Comparison of ENCODE assay signal across 18 cellular contexts in the genomic region with DNA sequence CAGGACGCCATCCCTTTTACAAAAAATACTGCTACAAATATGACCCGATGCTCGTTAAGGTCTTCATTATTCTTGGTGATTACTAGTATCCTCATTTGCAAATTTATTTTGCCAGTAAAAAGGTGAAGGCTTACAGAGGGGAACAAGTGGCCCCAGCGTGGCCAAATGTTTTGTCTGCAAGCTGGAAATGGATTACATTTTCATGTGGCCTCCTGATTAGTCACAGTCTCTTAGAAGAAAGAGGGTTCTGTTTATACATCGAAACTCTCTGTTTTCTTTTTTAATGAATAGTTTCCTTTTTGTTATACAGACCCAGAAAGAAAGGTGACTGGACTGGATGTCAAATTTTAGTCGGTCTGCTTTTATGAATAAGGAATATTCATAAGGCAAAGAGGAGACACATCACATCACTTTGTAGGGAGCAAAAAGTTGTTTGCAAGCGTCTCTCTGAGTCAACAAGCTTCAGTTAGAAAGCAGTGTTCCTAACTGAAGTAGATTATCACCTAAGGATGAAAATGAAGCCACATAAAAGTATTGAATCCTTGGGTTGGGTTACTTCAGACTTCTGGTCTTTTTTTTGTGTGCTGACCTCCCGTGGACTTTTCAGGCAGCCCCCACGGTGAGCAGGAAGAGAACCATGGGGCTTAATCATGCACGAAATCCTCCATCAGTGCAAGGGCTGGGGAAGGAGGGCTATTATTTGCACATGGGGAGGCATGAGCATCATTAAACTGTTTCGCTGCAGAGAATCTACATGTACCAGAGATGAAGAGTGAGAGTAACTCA.
DNase-seq lines count a peak whose midpoint lies in the region; ATAC-seq and TF ChIP-seq lines count a peak whose summit lies in the region.
"Had no signal": no experiment of that assay in that cellular context is flagged by ENCODE, and none has a peak within 500 bp of the region (broad histone marks: within the 10 kb centered on the region; RNA-seq: fewer than 3 reads in every experiment).

No MANE protein-coding gene starts in this region.

- POLR2A ChIA-PET in CD8-positive, alpha-beta memory T cell (lab: Charles Lee) = no interaction called here

- H3K4me2 ChIP-seq in GM23248 (ENCODE audit: unreplicated experiment) (peak overlapping the region; percentile 53), neuronal stem cell (ENCODE audit: insufficient read depth, low read length, poor library complexity, severe bottlenecking) (no peak overlapping the region)

- WGBS in GM23248 (ENCODE audit: low coverage in 1 of 2, low lambda C conversion rate in 2 of 2, missing lambda C conversion rate in 2 of 2), 2 experiments = 66 to 68% methylated on average over 11 of the region's 11 CpGs
- WGBS in neuronal stem cell (ENCODE audit: extremely low coverage in 2 of 2, insufficient read length in 2 of 2, insufficient replicate concordance in 1 of 2), 2 donors = no CpG with 5 or more reads among the region's 11 CpGs
- WGBS in upper lobe of left lung, 2 donors = 61 to 66% methylated on average over 11 of the region's 11 CpGs

- H2BK12ac ChIP-seq in neuronal stem cell (ENCODE audit: low read length) = no peak overlapping the region

- H2BK120ac ChIP-seq in neuronal stem cell (ENCODE audit: low read depth, low read length) = no peak overlapping the region

- no peak overlapping the region for H3K23ac ChIP-seq in neuronal stem cell (ENCODE audit: low read depth, low read length, poor library complexity)

- no peak overlapping the region for H2AK5ac ChIP-seq in neuronal stem cell (ENCODE audit: low read depth, low read length)

- H3F3A ChIP-seq in GM23248 (ENCODE audit: insufficient read depth) = peaks cover 7% of the 10 kb centered on the region; the same call in 1 of the 2 replicates

- H3K36me3 ChIP-seq in GM23248 (ENCODE audit: low read depth) (no peaks in the 10 kb centered on the region), neuronal stem cell (replicated peaks in 1 of 2; ENCODE audit: control insufficient read depth in 2 of 2, insufficient read depth in 2 of 2, low read length in 2 of 2) (no peaks in the 10 kb centered on the region), upper lobe of left lung (no peaks in the 10 kb centered on the region)
- no peaks in the 10 kb centered on the region for H3K36me3 ChIP-seq in CD8-positive, alpha-beta memory T cell (ENCODE audit: insufficient read depth, low read length)

- H3K9ac ChIP-seq in GM23248 (no peak overlapping the region), neuronal stem cell (ENCODE audit: low read depth, low read length, poor library complexity) (no peak overlapping the region)

- H3K18ac ChIP-seq in neuronal stem cell (ENCODE audit: low read length) = no peak overlapping the region

- H3K9me3 Mint-ChIP-seq in CD8-positive, alpha-beta memory T cell = peaks cover 0 to 5% (median 0%) of the 10 kb centered on the region in 5 donors

- no peaks in the 10 kb centered on the region for H3K79me2 ChIP-seq in GM23248 (ENCODE audit: insufficient read depth)

- H3K9me2 ChIP-seq in GM23248 (ENCODE audit: insufficient read depth) = no peaks in the 10 kb centered on the region

- H3K4me1 ChIP-seq in GM23248 (ENCODE audit: insufficient read depth) (no peaks in the 10 kb centered on the region; the same call in 1 of the 2 replicates), neuronal stem cell (ENCODE audit: control insufficient read depth in 2 of 2, insufficient read depth in 1 of 2, low read depth in 1 of 2, low read length in 2 of 2) (peaks cover 0 to 5% of the 10 kb centered on the region in 2 donors), upper lobe of left lung (no peaks in the 10 kb centered on the region)
- no peaks in the 10 kb centered on the region for H3K4me1 ChIP-seq in CD8-positive, alpha-beta memory T cell (ENCODE audit: insufficient read depth, low read length)

- no peak overlapping the region for H3K4me3 ChIP-seq in GM23248
- H3K4me3 ChIP-seq in neuronal stem cell (ENCODE audit: low read length in 2 of 2) = no peak overlapping the region
- no peak overlapping the region for H3K4me3 ChIP-seq in CD8-positive, alpha-beta memory T cell (ENCODE audit: low read length)
- H3K4me3 ChIP-seq in upper lobe of left lung = no peak overlapping the region
- H3K4me3 ChIP-seq: SK-N-MC had no signal

- H3K27me3 ChIP-seq in GM23248 (replicated peaks; ENCODE audit: insufficient read depth) (no peaks in the 10 kb centered on the region), neuronal stem cell (ENCODE audit: control insufficient read depth in 3 of 3, insufficient read depth in 3 of 3, low read depth in 1 of 3, low read length in 3 of 3) (no peaks in the 10 kb centered on the region), upper lobe of left lung (no peaks in the 10 kb centered on the region)
- no peaks in the 10 kb centered on the region for H3K27me3 ChIP-seq in CD8-positive, alpha-beta memory T cell (ENCODE audit: insufficient read depth, low read length, poor library complexity, severe bottlenecking)

- no peaks in the 10 kb centered on the region for H3K79me1 ChIP-seq in neuronal stem cell (ENCODE audit: low read depth, low read length)

- H3K4me1 Mint-ChIP-seq in CD8-positive, alpha-beta memory T cell = no peaks in the 10 kb centered on the region
- H3K4me1 Mint-ChIP-seq: CD4-positive, CD25-positive, alpha-beta regulatory T cell had no signal

- TF ChIP-seq POLR2A in upper lobe of left lung (IDR thresholded peaks at IDR 0.05) = no peak

- DNase-seq in GM23248 (peak; percentile 14), SK-MEL-5 (ENCODE audit: low read depth, low spot score) (peak; percentile 15), foreskin melanocyte (peak; percentile 35), neuronal stem cell (ENCODE audit: low spot score) (no peak), G401 (ENCODE audit: low spot score) (no peak), Kasumi-1 (lab: John Stamatoyannopoulos, UW) (no peak), upper lobe of left lung (no peak)
- DNase-seq in CD8-positive, alpha-beta memory T cell = no peak
- DNase-seq: CD4-positive, CD25-positive, alpha-beta regulatory T cell; DMS79 treated with DMSO at 0.1 percent for 48 hours; GOT3; MV-4-11; NCI-H1417 treated with DMSO at 0.1 percent for 48 hours; NCI-H2081 treated with DMSO at 0.1 percent for 48 hours; NCI-H2227 treated with DMSO at 0.1 percent for 48 hours; NCI-H524 treated with DMSO at 0.1 percent for 48 hours; OCI-M1 had no signal

- no peak overlapping the region for H3K27ac Mint-ChIP-seq in CD8-positive, alpha-beta memory T cell

- no peak overlapping the region for H4K91ac ChIP-seq in neuronal stem cell (ENCODE audit: low read depth, low read length, poor library complexity)

- TF ChIP-seq EP300 in upper lobe of left lung (IDR thresholded peaks at IDR 0.05) = no peak

- H3K27ac ChIP-seq in GM23248 (no peak overlapping the region), neuronal stem cell (replicated peaks; ENCODE audit: low read length) (peak overlapping the region; percentile 17), upper lobe of left lung (no peak overlapping the region)
- H3K27ac ChIP-seq in CD8-positive, alpha-beta memory T cell (ENCODE audit: low read depth, low read length) = no peak overlapping the region
- H3K27ac ChIP-seq: SK-N-MC had no signal

- H3K27me3 Mint-ChIP-seq in CD8-positive, alpha-beta memory T cell = peaks cover 3 to 4% of the 10 kb centered on the region in 2 donors
- H3K27me3 Mint-ChIP-seq: CD4-positive, CD25-positive, alpha-beta regulatory T cell had no signal

- H2BK15ac ChIP-seq in neuronal stem cell (ENCODE audit: low read length) = no peak overlapping the region

- no peak overlapping the region for H3K14ac ChIP-seq in neuronal stem cell (ENCODE audit: low read length)

- no peak overlapping the region for H3K4ac ChIP-seq in neuronal stem cell (ENCODE audit: low read length)

- H4K20me1 ChIP-seq in GM23248 (ENCODE audit: insufficient read depth) = no peaks in the 10 kb centered on the region

- in situ Hi-C loops in GM23248 (cut with MboI) = no loop called here
- in situ Hi-C loops in SK-MEL-5 (cut with HindIII; ENCODE audit: low pct_unique_long_range_greater_than_20kb, low sequenced_read_pairs) = no loop called here
- in situ Hi-C loops in G401 (cut with HindIII; ENCODE audit: low sequenced_read_pairs) = no loop called here

- no peak overlapping the region for H4K8ac ChIP-seq in neuronal stem cell (ENCODE audit: low read depth, low read length)

- no peak for ATAC-seq in upper lobe of left lung (ENCODE audit: low FRiP score in 2 of 2)

- H2BK5ac ChIP-seq in neuronal stem cell (ENCODE audit: low read length) = no peak overlapping the region

- no peaks in the 10 kb centered on the region for H3K36me3 Mint-ChIP-seq in CD8-positive, alpha-beta memory T cell
- H3K36me3 Mint-ChIP-seq: CD4-positive, CD25-positive, alpha-beta regulatory T cell had no signal

- no peaks in the 10 kb centered on the region for H3K9me3 ChIP-seq in GM23248 (ENCODE audit: low read depth)
- no peaks in the 10 kb centered on the region for H3K9me3 ChIP-seq in neuronal stem cell (replicated peaks in 1 of 2; ENCODE audit: control insufficient read depth in 2 of 2, insufficient read depth in 1 of 2, low read depth in 1 of 2, low read length in 2 of 2)
- no peaks in the 10 kb centered on the region for H3K9me3 ChIP-seq in CD8-positive, alpha-beta memory T cell (ENCODE audit: low read length)
- no peaks in the 10 kb centered on the region for H3K9me3 ChIP-seq in upper lobe of left lung

- TF ChIP-seq CTCF in upper lobe of left lung (IDR thresholded peaks at IDR 0.05) = no peak

- H2AFZ ChIP-seq in GM23248 (no peak overlapping the region), neuronal stem cell (ENCODE audit: low read length) (peak overlapping the region; percentile 45)

- CTCF ChIA-PET in CD8-positive, alpha-beta memory T cell (lab: Charles Lee) = no interaction called here

- no peak overlapping the region for H3K4me3 Mint-ChIP-seq in CD8-positive, alpha-beta memory T cell
- H3K4me3 Mint-ChIP-seq: CD4-positive, CD25-positive, alpha-beta regulatory T cell had no signal

Comparison
In these comparisons a context has a peak if more than half of its experiments do, and no peak if none do; other contexts are left out.
1. DNase-seq: peak in GM23248 (single experiment), SK-MEL-5 (single experiment) and foreskin melanocyte (single experiment); none in neuronal stem cell (single experiment), G401 (single experiment), CD8-positive, alpha-beta memory T cell (0 of 5), Kasumi-1 (0 of 2) and upper lobe of left lung (0 of 2).